ENCODE assay signal across 27 cellular contexts in genomic region chr18:51881394-51881793, GRCh38.
DNase-seq lines count a peak whose midpoint lies in the region; ATAC-seq, FAIRE-seq and TF ChIP-seq lines count a peak whose summit lies in the region.
"Had no signal": no experiment of that assay in that cellular context is flagged by ENCODE, and none has a peak within 500 bp of the region (broad histone marks: within the 10 kb centered on the region; RNA-seq: fewer than 3 reads in every experiment).

No MANE protein-coding gene starts in this region.

- no peaks in the 10 kb centered on the region for H3K27me3 ChIP-seq in BE2C
- H3K27me3 ChIP-seq in IMR-90 (ENCODE audit: control insufficient read depth, insufficient read depth, low read length): no peaks in the 10 kb centered on the region
- no peaks in the 10 kb centered on the region for H3K27me3 ChIP-seq in SK-N-SH (ENCODE audit: insufficient read depth)
- H3K27me3 ChIP-seq in bronchial epithelial cell (ENCODE audit: control insufficient read depth, insufficient read depth, low read length): no peaks in the 10 kb centered on the region
- H3K27me3 ChIP-seq in ovary: no peaks in the 10 kb centered on the region
- H3K27me3 ChIP-seq: BLaER1 had no signal

- DNase-seq in BE2C: peak; percentile 16
- DNase-seq in IMR-90: no peak
- peak; percentile 23 for DNase-seq in SK-N-SH
- DNase-seq in bronchial epithelial cell (ENCODE audit: low read depth): no peak
- no peak for DNase-seq in ovary
- no peak for DNase-seq in AG08396 (ENCODE audit: low spot score)
- DNase-seq: 8988T; ACHN; AML-193; C1 segment of cervical spinal cord; CD4-positive, alpha-beta memory T cell; CD4-positive, CD25-positive, alpha-beta regulatory T cell; CD8-positive, alpha-beta memory T cell; COR-L47; DMS 273 treated with DMSO at 0.1 percent for 48 hours; DMS153; DMS53; DMS79; DND-41; EL; GDM1 had no signal

- no peaks in the 10 kb centered on the region for H3K36me3 ChIP-seq in BE2C
- H3K36me3 ChIP-seq in IMR-90 (ENCODE audit: control insufficient read depth, insufficient read depth, low read length): no peaks in the 10 kb centered on the region
- H3K36me3 ChIP-seq in SK-N-SH (replicated peaks in 1 of 2; ENCODE audit: control insufficient read depth in 1 of 2, insufficient read depth in 2 of 2, low read length in 1 of 2): no peaks in the 10 kb centered on the region
- H3K36me3 ChIP-seq in bronchial epithelial cell (ENCODE audit: control insufficient read depth, insufficient read depth, low read length): no peaks in the 10 kb centered on the region
- H3K36me3 ChIP-seq in ovary: no peaks in the 10 kb centered on the region
- H3K36me3 ChIP-seq: BLaER1 had no signal

- intact Hi-C loops in IMR-90 (cut with micrococcal nuclease) (no loop called here), ovary (cut with DNase I) (no loop called here)

- no peak for TF ChIP-seq CTCF in BE2C (IDR thresholded peaks at IDR 0.05; ENCODE audit: low read depth, low read length)
- no peak for TF ChIP-seq CTCF in IMR-90 (conservative IDR thresholded peaks at IDR 0.05; ENCODE audit: low read depth, low read length)
- TF ChIP-seq CTCF in SK-N-SH (IDR thresholded peaks at IDR 0.05): no peak
- TF ChIP-seq CTCF in bronchial epithelial cell (IDR thresholded peaks at IDR 0.05; ENCODE audit: insufficient read depth, low read length, severe bottlenecking): no peak
- TF ChIP-seq CTCF in ovary (IDR thresholded peaks at IDR 0.05): no peak

- H3K18ac ChIP-seq in IMR-90 (ENCODE audit: low read depth, low read length): no peak overlapping the region

- H3K56ac ChIP-seq in IMR-90 (ENCODE audit: extremely low read depth, insufficient read depth, low read length): no peak overlapping the region

- no peak overlapping the region for H2BK20ac ChIP-seq in IMR-90 (ENCODE audit: low read depth, low read length)

- TF ChIP-seq RAD21 in IMR-90 (IDR thresholded peaks at IDR 0.05; ENCODE audit: low read length): no peak
- TF ChIP-seq RAD21 in SK-N-SH (IDR thresholded peaks at IDR 0.05; ENCODE audit: low read length): no peak

- in situ Hi-C loops in IMR-90 (cut with MboI; ENCODE audit: low sequenced_read_pairs): no loop called here

- BruUV-seq in IMR-90 (replicated peaks; lab: Mats Ljungman, UMichigan): no TSS peak

- H3K9me1 ChIP-seq in IMR-90 (ENCODE audit: insufficient read depth, low read length): no peaks in the 10 kb centered on the region

- no peaks in the 10 kb centered on the region for H3K9me3 ChIP-seq in BE2C
- peaks cover 10% of the 10 kb centered on the region; the same call in 1 of the 2 replicates for H3K9me3 ChIP-seq in IMR-90 (ENCODE audit: control insufficient read depth, insufficient read depth, low read length)
- no peaks in the 10 kb centered on the region for H3K9me3 ChIP-seq in SK-N-SH
- no peaks in the 10 kb centered on the region for H3K9me3 ChIP-seq in ovary
- H3K9me3 ChIP-seq: BLaER1 had no signal

- TF ChIP-seq EP300 in SK-N-SH (IDR thresholded peaks at IDR 0.05; ENCODE audit: borderline replicate concordance in 1 of 2, low read depth in 1 of 2, low read length in 1 of 2): peak in 1 of 2 experiments; percentile 84; a peak in 2 of 4 replicates
- TF ChIP-seq EP300 in ovary (IDR thresholded peaks at IDR 0.05): no peak

- H2AFZ ChIP-seq in IMR-90 (replicated peaks; ENCODE audit: low read length, poor library complexity) (no peak overlapping the region), SK-N-SH (ENCODE audit: low read depth) (no peak overlapping the region)

- H4K91ac ChIP-seq in IMR-90 (ENCODE audit: insufficient read depth, low read depth, low read length): no peak overlapping the region

- H4K5ac ChIP-seq in IMR-90 (ENCODE audit: low read depth, low read length): no peak overlapping the region

- no peak overlapping the region for H2BK15ac ChIP-seq in IMR-90 (ENCODE audit: low read depth, low read length)

- no peaks in the 10 kb centered on the region for H4K20me1 ChIP-seq in IMR-90 (ENCODE audit: insufficient read depth, low read length)
- H4K20me1 ChIP-seq in SK-N-SH (ENCODE audit: insufficient read depth): no peaks in the 10 kb centered on the region
- H4K20me1 ChIP-seq: BLaER1 had no signal

- H3K27ac ChIP-seq in IMR-90 (ENCODE audit: insufficient read depth, low read length): no peak overlapping the region
- H3K27ac ChIP-seq in SK-N-SH (ENCODE audit: low read depth in 2 of 2, low read length in 1 of 2): no peak overlapping the region
- H3K27ac ChIP-seq in ovary: no peak overlapping the region
- H3K27ac ChIP-seq: BLaER1 had no signal

- FAIRE-seq in bronchial epithelial cell (lab: Jason Lieb, UNC): peak; percentile 28
- FAIRE-seq: A204.1, GM12878, GM12892, GM18507 had no signal

- no peak overlapping the region for H2AK5ac ChIP-seq in IMR-90 (ENCODE audit: low read depth, low read length)

- H2BK120ac ChIP-seq in IMR-90 (ENCODE audit: low read depth, low read length): no peak overlapping the region

- ATAC-seq in IMR-90 (ENCODE audit: low read depth) (no peak), HG02642 (IDR thresholded peaks at IDR 0.05; ENCODE audit: poor library complexity, unreplicated experiment) (no peak)
- ATAC-seq: GM12878 had no signal

- no peak overlapping the region for H3K4ac ChIP-seq in IMR-90 (ENCODE audit: low read depth, low read length)

- no peaks in the 10 kb centered on the region for H3K9me2 ChIP-seq in SK-N-SH

- H3K4me1 ChIP-seq in BE2C (no peaks in the 10 kb centered on the region), IMR-90 (ENCODE audit: control insufficient read depth, insufficient read depth, low read length) (no peaks in the 10 kb centered on the region), SK-N-SH (ENCODE audit: control insufficient read depth in 1 of 2, insufficient read depth in 2 of 2, low read depth in 1 of 2, low read length in 1 of 2) (no peaks in the 10 kb centered on the region; a peak in 1 of 4 replicates), ovary (ENCODE audit: insufficient read depth) (no peaks in the 10 kb centered on the region)

- no peak overlapping the region for H3K4me3 ChIP-seq in BE2C (ENCODE audit: low read depth, low read length)
- no peak overlapping the region for H3K4me3 ChIP-seq in IMR-90 (ENCODE audit: insufficient read depth, low read depth, low read length)
- no peak overlapping the region for H3K4me3 ChIP-seq in SK-N-SH (ENCODE audit: low read depth in 2 of 2, low read length in 1 of 2)
- H3K4me3 ChIP-seq in bronchial epithelial cell (ENCODE audit: low read depth, low read length): no peak overlapping the region
- no peak overlapping the region for H3K4me3 ChIP-seq in ovary
- H3K4me3 ChIP-seq: BLaER1, GM12878 had no signal

- dilution Hi-C loops in IMR-90 (cut with HindIII; ENCODE audit: low sequenced_read_pairs, unreplicated experiment): no loop called here

- no peak overlapping the region for H3K23ac ChIP-seq in IMR-90 (ENCODE audit: low read depth, low read length)

- H3K9ac ChIP-seq in IMR-90 (ENCODE audit: low read depth, low read length) (no peak overlapping the region), SK-N-SH (no peak overlapping the region)
- H3K9ac ChIP-seq: BLaER1 had no signal

- H3K4me2 ChIP-seq in IMR-90 (ENCODE audit: low read depth, low read length): no peak overlapping the region
- no peak overlapping the region for H3K4me2 ChIP-seq in SK-N-SH

- POLR2A ChIA-PET in IMR-90 (lab: Charles Lee; ENCODE audit: unreplicated experiment) (no interaction called here), SK-N-SH (lab: Yijun Ruan, JAX) (no interaction called here)

- H3K79me1 ChIP-seq in IMR-90 (ENCODE audit: low read depth in 1 of 2, low read length in 2 of 2): no peaks in the 10 kb centered on the region

- H4K8ac ChIP-seq in IMR-90 (ENCODE audit: low read depth in 2 of 2, low read length in 2 of 2): no peak overlapping the region

- CTCF ChIA-PET in IMR-90 (lab: Yijun Ruan, JAX): no interaction called here
- CTCF ChIA-PET in SK-N-SH (lab: Yijun Ruan, JAX): no interaction called here

- no CpG with 5 or more reads among the region's 2 CpGs for WGBS in IMR-90 (ENCODE audit: extremely low coverage in 2 of 2, insufficient read length in 1 of 2), 2 experiments
- WGBS in SK-N-SH (ENCODE audit: low lambda C conversion rate): 10% methylated on average over 2 of the region's 2 CpGs
- WGBS in ovary, 3 donors: 83 to 89% (median 85%) methylated on average over 2 of the region's 2 CpGs

- H3K79me2 ChIP-seq in SK-N-SH (ENCODE audit: insufficient read depth): no peaks in the 10 kb centered on the region

- no peak overlapping the region for H2BK5ac ChIP-seq in IMR-90 (ENCODE audit: low read depth, low read length, poor library complexity, severe bottlenecking)

- no peak overlapping the region for H3K14ac ChIP-seq in IMR-90 (replicated peaks; ENCODE audit: low read depth, low read length)

- H2AK9ac ChIP-seq in IMR-90 (replicated peaks; ENCODE audit: low read depth, low read length, poor library complexity): no peak overlapping the region

- no peaks in the 10 kb centered on the region for H3F3A ChIP-seq in SK-N-SH (replicated peaks; ENCODE audit: insufficient read depth)

- TF ChIP-seq POLR2A in IMR-90 (IDR thresholded peaks at IDR 0.05; ENCODE audit: low read depth, low read length) (no peak), ovary (IDR thresholded peaks at IDR 0.05) (no peak)

TF ChIP-seq in IMR-90, 13 proteins besides CTCF, POLR2A, EP300 and RAD21:
- TF ChIP-seq SMC3 (IDR thresholded peaks at IDR 0.05; ENCODE audit: low read depth, low read length): no peak
- 0 out of 2 replicates have a peak, but pooled peaks have one; percentile 12 for TF ChIP-seq CEBPB (IDR thresholded peaks at IDR 0.05; ENCODE audit: low read depth, low read length)
TF ChIP-seq in IMR-90: peak in this region for 1.

TF ChIP-seq in SK-N-SH, 30 proteins besides CTCF, POLR2A, EP300 and RAD21 (continues in another document):
- TF ChIP-seq NFIC (IDR thresholded peaks at IDR 0.05; ENCODE audit: borderline replicate concordance) (no peak), JUND (IDR thresholded peaks at IDR 0.05) (no peak), RCOR1 (IDR thresholded peaks at IDR 0.05; ENCODE audit: low read length) (peak; percentile 77; the same call in 1 of the 2 replicates), MEF2A (IDR thresholded peaks at IDR 0.05; ENCODE audit: borderline replicate concordance, low read depth) (no peak), CHD2 (IDR thresholded peaks at IDR 0.05; ENCODE audit: low read length, partially characterized antibody) (no peak), TEAD4 (IDR thresholded peaks at IDR 0.05; ENCODE audit: borderline replicate concordance, insufficient read depth) (no peak), POLR2AphosphoS5 (IDR thresholded peaks at IDR 0.05; ENCODE audit: low read depth, low read length) (no peak), GATA2 (CRISPR knock-in tag; IDR thresholded peaks at IDR 0.05) (peak; percentile 93), SMC3 (IDR thresholded peaks at IDR 0.05; ENCODE audit: low read depth, low read length) (no peak)
- TF ChIP-seq, protein P1, sequence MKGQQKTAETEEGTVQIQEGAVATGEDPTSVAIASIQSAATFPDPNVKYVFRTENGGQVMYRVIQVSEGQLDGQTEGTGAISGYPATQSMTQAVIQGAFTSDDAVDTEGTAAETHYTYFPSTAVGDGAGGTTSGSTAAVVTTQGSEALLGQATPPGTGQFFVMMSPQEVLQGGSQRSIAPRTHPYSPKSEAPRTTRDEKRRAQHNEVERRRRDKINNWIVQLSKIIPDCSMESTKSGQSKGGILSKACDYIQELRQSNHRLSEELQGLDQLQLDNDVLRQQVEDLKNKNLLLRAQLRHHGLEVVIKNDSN (IDR thresholded peaks at IDR 0.05; ENCODE audit: borderline replicate concordance, low read depth): no peak

Comparison
In these comparisons a context has a peak if more than half of its experiments do, and no peak if none do; other contexts are left out.
1. DNase-seq: peak in BE2C (single experiment) and SK-N-SH (single experiment); none in IMR-90 (single experiment), bronchial epithelial cell (single experiment), ovary (0 of 5) and AG08396 (single experiment).